In the genomic region with DNA sequence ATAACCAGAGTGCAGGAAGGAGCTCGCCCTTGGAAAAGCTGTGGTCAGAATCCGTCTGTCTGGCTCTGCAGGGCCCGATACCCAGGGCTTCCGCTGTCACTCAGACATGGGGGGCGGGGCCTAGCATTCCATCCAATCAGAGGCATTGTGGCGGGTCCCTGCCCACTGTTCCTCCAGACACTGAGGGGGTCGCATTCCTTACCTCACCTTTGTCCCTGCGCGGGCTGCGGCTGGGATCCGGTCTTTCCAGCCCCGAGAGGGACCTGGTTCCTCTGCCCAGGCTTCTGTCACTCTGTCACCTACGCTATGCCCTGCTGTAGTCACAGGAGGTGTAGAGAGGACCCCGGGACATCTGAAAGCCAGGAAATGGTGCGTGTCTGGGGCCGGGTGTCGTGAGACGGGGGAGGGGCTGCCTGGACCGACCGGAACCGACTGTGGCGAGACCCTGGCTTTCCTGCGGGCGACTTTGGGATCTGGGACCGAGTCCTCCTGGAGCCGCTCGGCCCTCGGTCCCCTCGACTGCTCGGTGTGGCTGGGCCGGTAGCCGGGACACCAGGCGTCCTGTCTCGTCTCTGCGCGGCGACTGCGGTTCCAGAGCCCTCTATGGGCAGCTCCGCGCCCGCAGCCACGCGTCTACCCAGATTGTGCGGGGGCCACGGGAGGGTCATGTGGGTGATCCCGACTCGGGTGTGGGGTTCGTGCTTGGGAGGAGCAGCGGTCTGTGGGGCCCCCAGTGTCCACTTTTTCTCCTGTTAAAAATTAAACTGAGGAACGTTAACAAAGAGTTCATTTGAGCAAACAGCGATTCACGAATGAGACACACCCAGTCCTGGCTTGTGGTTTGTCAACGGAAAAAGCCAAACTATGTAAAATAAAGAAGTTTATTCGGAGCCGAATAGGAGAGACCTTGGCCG, we compare ENCODE assay signal across 7 cellular contexts. TPM values are rescaled to one million over a fixed set of nuclear protein-coding genes. Genes with fewer than 3 reads are reported as not detected.
DNase-seq lines count a peak whose midpoint lies in the region; ATAC-seq, FAIRE-seq and TF ChIP-seq lines count a peak whose summit lies in the region.

ZNF69 (plus strand) TSS at position 165 of the 914 bp plus-strand sequence; CDS start at position 307, 142 bp downstream.

- H3K4me3 ChIP-seq in keratinocyte (ENCODE audit: control insufficient read depth in 2 of 3, extremely low read depth in 1 of 3, insufficient read depth in 2 of 3, low read depth in 1 of 3, low read length in 3 of 3) = peak within 1 kb of the TSS; percentile 62 to 66 (median 64)

- dilution Hi-C loops in keratinocyte (cut with MboI; ENCODE audit: extremely low pct_ligation_motif_present, low sequenced_read_pairs) = no loop called here

- no peaks in the 10 kb centered on the region for H3K4me1 ChIP-seq in keratinocyte (ENCODE audit: control insufficient read depth, extremely low read depth, insufficient read depth, low read length)

- H3K4me3 Mint-ChIP-seq in chondrocyte (ENCODE audit: unreplicated experiment) = peak within 1 kb of the TSS; percentile 96

- H3K27me3 Mint-ChIP-seq in chondrocyte (ENCODE audit: low read depth) = no peaks in the 10 kb centered on the region

- peak; percentile 70 for ATAC-seq in GM19043 (IDR thresholded peaks at IDR 0.05; ENCODE audit: low read depth, unreplicated experiment)

- H3K27ac Mint-ChIP-seq in chondrocyte (ENCODE audit: unreplicated experiment) = peak within 1 kb of the TSS; percentile 96

- peaks cover 33% of the 10 kb centered on the region for H3K4me1 Mint-ChIP-seq in chondrocyte (ENCODE audit: low read depth)

- TF ChIP-seq CTCF in chondrocyte (IDR thresholded peaks at IDR 0.05) (peak; percentile 73), keratinocyte (optimal IDR thresholded peaks at IDR 0.05 in 1 of 3, IDR thresholded peaks at IDR 0.05 in 1 of 3, conservative IDR thresholded peaks at IDR 0.05 in 1 of 3; ENCODE audit: extremely low read depth in 1 of 3, insufficient read depth in 2 of 3, low read length in 3 of 3) (peak in 2 of 3 experiments; percentile 25 to 36)

- no peaks in the 10 kb centered on the region for H3K27me3 ChIP-seq in keratinocyte (ENCODE audit: control insufficient read depth, extremely low read depth, insufficient read depth, low read length)

- no peaks in the 10 kb centered on the region for H3K79me2 ChIP-seq in keratinocyte (ENCODE audit: control insufficient read depth, insufficient read depth, low read length)

- H2AFZ ChIP-seq in keratinocyte (ENCODE audit: control insufficient read depth, low read length) = peak within 1 kb of the TSS; percentile 90

- H3K4me2 ChIP-seq in keratinocyte (ENCODE audit: control insufficient read depth, extremely low read depth, insufficient read depth, low read depth, low read length) = peak within 1 kb of the TSS; percentile 85

- no peaks in the 10 kb centered on the region for H3K9me1 ChIP-seq in keratinocyte (ENCODE audit: control insufficient read depth, extremely low read depth, insufficient read depth, low read length)

- H3K36me3 ChIP-seq in keratinocyte (ENCODE audit: control insufficient read depth in 2 of 2, extremely low read depth in 1 of 2, insufficient read depth in 2 of 2, low read length in 2 of 2) = no peaks in the 10 kb centered on the region

- H3K9me3 Mint-ChIP-seq in chondrocyte (ENCODE audit: low read depth) = no peaks in the 10 kb centered on the region

- no peaks in the 10 kb centered on the region for H3K9me3 ChIP-seq in keratinocyte (ENCODE audit: control insufficient read depth, low read depth, low read length)

- H3K36me3 Mint-ChIP-seq in chondrocyte (ENCODE audit: low read depth) = peaks cover 12% of the 10 kb centered on the region

- no peaks in the 10 kb centered on the region for H4K20me1 ChIP-seq in keratinocyte (ENCODE audit: control insufficient read depth, extremely low read depth, insufficient read depth, low read length)

- H3K9ac ChIP-seq in keratinocyte (ENCODE audit: control insufficient read depth, extremely low read depth, insufficient read depth, low read length) = peak within 1 kb of the TSS; percentile 44

- FAIRE-seq in keratinocyte (lab: Jason Lieb, UNC) = no peak

- peak; percentile 92 for DNase-seq in NCI-H146 treated with DMSO at 0.1 percent for 48 hours (lab: John Stamatoyannopoulos, UW; ENCODE audit: unreplicated experiment)
- peak; percentile 2 for DNase-seq in activated CD4-positive, CD25-positive, alpha-beta regulatory T cell treated with anti-CD3 and anti-CD28 coated beads, Interleukin-2, amount 50 U/mL, for 16 hours (ENCODE audit: low read depth, low spot score)
- peak; percentile 93 for DNase-seq in chondrocyte (ENCODE audit: low spot score)
- no peak for DNase-seq in keratinocyte (ENCODE audit: low read depth, low spot score)
- peak; percentile 20 for DNase-seq in smooth muscle cell of the brain vasculature (ENCODE audit: low read depth, low spot score)
- DNase-seq in NCI-H2171 treated with DMSO at 0.1 percent for 48 hours (lab: John Stamatoyannopoulos, UW) = no peak

- H3K27ac ChIP-seq in keratinocyte (ENCODE audit: control insufficient read depth, insufficient read depth, low read length) = no peak within 1 kb of the TSS

RNA-seq across cellular contexts. Expression of gene ZNF69, which starts in this region (rescaled TPM):
- 11.9 to 15.4 TPM (median 12.0 TPM) in 3 replicates for total RNA-seq in chondrocyte
- 0.56 to 0.97 TPM (median 0.84 TPM) in 3 replicates for polyA plus RNA-seq in keratinocyte
- polyA plus RNA-seq in keratinocyte (2011; ENCODE audit: low read depth) = not detected
- 0.62 and 0.96 TPM in 2 replicates for polyA plus RNA-seq in keratinocyte (2011; cell fraction: cytosol; rRNA removed)
- 1.8 and 2.0 TPM in 2 replicates for polyA plus RNA-seq in keratinocyte (2011; cell fraction: nucleus; rRNA removed)
- polyA plus RNA-seq in keratinocyte (2012; ENCODE audit: low replicate concordance) = 0.87 TPM in 1 of 2 replicates, not detected in the other
- 0.33 to 2.4 TPM (median 1.9 TPM) in 3 replicates for polyA minus RNA-seq in keratinocyte
- 1.3 TPM for polyA minus RNA-seq in keratinocyte (2011; cell fraction: cytosol; rRNA and poly(A)+ RNA removed)
- polyA minus RNA-seq in keratinocyte (2011; cell fraction: nucleus; rRNA and poly(A)+ RNA removed) = 2.8 and 5.6 TPM in 2 replicates

Comparison
In these comparisons a context has a peak if more than half of its experiments do, and no peak if none do; other contexts are left out.
1. DNase-seq: peak in NCI-H146 treated with DMSO at 0.1 percent for 48 hours (single experiment), activated CD4-positive, CD25-positive, alpha-beta regulatory T cell treated with anti-CD3 and anti-CD28 coated beads, Interleukin-2, amount 50 U/mL, for 16 hours (single experiment), chondrocyte (single experiment) and smooth muscle cell of the brain vasculature (single experiment); none in keratinocyte (single experiment) and NCI-H2171 treated with DMSO at 0.1 percent for 48 hours (single experiment).